Comparison of ENCODE assay signal across 1 cellular context in genomic region chr19:54433697-54434096, GRCh38.
TF ChIP-seq lines count a peak whose summit lies in the region.

No MANE protein-coding gene starts in this region.

TF ChIP-seq in HepG2, 621 proteins besides CTCF, POLR2A, EP300 and RAD21:
- TF ChIP-seq ZFP37 (CRISPR knock-in tag; IDR thresholded peaks at IDR 0.05; ENCODE audit: borderline replicate concordance) (no peak), SIN3B (IDR thresholded peaks at IDR 0.05; ENCODE audit: low read length) (no peak), ZNF768 (CRISPR knock-in tag; IDR thresholded peaks at IDR 0.05) (peak; percentile 65), HNF1B (CRISPR knock-in tag; IDR thresholded peaks at IDR 0.05) (no peak), ZXDC (CRISPR knock-in tag; IDR thresholded peaks at IDR 0.05) (no peak), ZNF337 (CRISPR knock-in tag; IDR thresholded peaks at IDR 0.05; ENCODE audit: borderline replicate concordance, low read depth) (no peak), SSRP1 (CRISPR knock-in tag; IDR thresholded peaks at IDR 0.05) (peak; percentile 16; the same call in 1 of the 2 replicates), SOX5 (CRISPR knock-in tag; IDR thresholded peaks at IDR 0.05; ENCODE audit: borderline replicate concordance) (no peak), ZNF740 (CRISPR knock-in tag; IDR thresholded peaks at IDR 0.05) (no peak)
